Comparison of ENCODE assay signal across 31 cellular contexts in genomic region chr17:10557422-10557821, GRCh38. TPM values are rescaled to one million over a fixed set of nuclear protein-coding genes. Genes with fewer than 3 reads are reported as not detected.
DNase-seq lines count a peak whose midpoint lies in the region; ATAC-seq, FAIRE-seq and TF ChIP-seq lines count a peak whose summit lies in the region.
"Had no signal": no experiment of that assay in that cellular context is flagged by ENCODE, and none has a peak within 500 bp of the region (broad histone marks: within the 10 kb centered on the region; RNA-seq: fewer than 3 reads in every experiment).

No MANE protein-coding gene starts in this region.

- no peak overlapping the region for H3K4me2 ChIP-seq in HepG2 (ENCODE audit: low read depth, low read length)
- H3K4me2 ChIP-seq: BLaER1 had no signal

- H3K9me3 ChIP-seq in liver (ENCODE audit: control insufficient read depth in 4 of 4, low read length in 3 of 4) (no peaks in the 10 kb centered on the region), HepG2 (ENCODE audit: low read length) (no peaks in the 10 kb centered on the region)
- H3K9me3 ChIP-seq: ascending aorta, BLaER1, esophagus squamous epithelium, right lobe of liver, vagina had no signal

- TF ChIP-seq EP300 in HepG2 (IDR thresholded peaks at IDR 0.05; ENCODE audit: low read depth in 2 of 2, low read length in 2 of 2), result no peak
- TF ChIP-seq EP300 in HepG2 (CRISPR knock-in tag; IDR thresholded peaks at IDR 0.05; ENCODE audit: borderline replicate concordance), result no peak

- CTCF ChIA-PET in HepG2 (lab: Yijun Ruan, JAX; ENCODE audit: low intra/inter-chr PET ratio, low total read pairs), result no interaction called here

- no peak for TF ChIP-seq CTCF in liver (IDR thresholded peaks at IDR 0.05; ENCODE audit: low read depth, low read length, missing input control)
- TF ChIP-seq CTCF in HepG2 (CRISPR knock-in tag; IDR thresholded peaks at IDR 0.05), result no peak
- TF ChIP-seq CTCF in cardiac fibroblast (IDR thresholded peaks at IDR 0.05; ENCODE audit: low read depth, low read length), result no peak

- 75% methylated on average over 1 of the region's 1 CpG for WGBS in liver
- 31% methylated on average over 1 of the region's 1 CpG for WGBS in HepG2 (ENCODE audit: low lambda C conversion rate)

- no peaks in the 10 kb centered on the region for H3K79me2 ChIP-seq in HepG2 (ENCODE audit: insufficient read depth, low read length)

- no peak for DNase-seq in HepG2 (ENCODE audit: low spot score)
- peak; percentile 5 to 78 for DNase-seq in cardiac fibroblast (ENCODE audit: low read depth in 2 of 2)
- peak; percentile 70 for DNase-seq in myocyte (ENCODE audit: low read depth)
- no peak for DNase-seq in NCI-H526 (lab: John Stamatoyannopoulos, UW)
- no peak for DNase-seq in caudate nucleus (lab: John Stamatoyannopoulos, UW)
- DNase-seq: activated CD4-positive, alpha-beta T cell treated with anti-CD3 and anti-CD28 coated beads for 36 hours; activated CD8-positive, alpha-beta T cell treated with anti-CD3 and anti-CD28 coated beads, Interleukin-2, amount 10 ng/mL, durations not matched to agents 7 days and 5 days; activated naive CD8-positive, alpha-beta T cell treated with anti-CD3 and anti-CD28 coated beads for 36 hours; activated T-cell treated with anti-CD3 and anti-CD28 coated beads for 4 hours; dermis blood vessel endothelial cell; esophagus squamous epithelium; GDM1; GOT3; IMR-90; islet precursor cell; NCI-H1092; NCI-H187; NCI-H526 treated with DMSO at 0.1 percent for 48 hours; posterior cingulate gyrus; right lobe of liver; SHP77 treated with DMSO at 0.1 percent for 48 hours; stimulated activated naive CD4-positive, alpha-beta T cell treated with Interleukin-2 at 50 U/mL for 16 hours had no signal

- no peak for FAIRE-seq in HepG2 (lab: Jason Lieb, UNC)
- FAIRE-seq: A204.1 had no signal

- no peaks in the 10 kb centered on the region for H3K27me3 ChIP-seq in liver (ENCODE audit: control insufficient read depth in 4 of 4, insufficient read depth in 4 of 4, low read length in 3 of 4)
- H3K27me3 ChIP-seq in HepG2 (ENCODE audit: control insufficient read depth in 1 of 2, insufficient read depth in 2 of 2, low read length in 2 of 2), result no peaks in the 10 kb centered on the region; a peak in 2 of 5 replicates
- H3K27me3 ChIP-seq: ascending aorta, BLaER1, esophagus squamous epithelium, right lobe of liver, vagina had no signal

- H3K27ac ChIP-seq in liver (ENCODE audit: low read depth in 1 of 2, low read length in 2 of 2) (no peak overlapping the region), HepG2 (ENCODE audit: extremely low read length, insufficient read depth, low read length) (no peak overlapping the region), caudate nucleus (ENCODE audit: low read depth, low read length) (no peak overlapping the region)
- H3K27ac ChIP-seq: ascending aorta, BLaER1, esophagus squamous epithelium, right lobe of liver, vagina had no signal

- in situ Hi-C loops in HepG2 (cut with HindIII; ENCODE audit: extremely low pct_ligation_motif_present, low pct_unique_long_range_greater_than_20kb), result no loop called here

- H3K4me1 ChIP-seq in liver (ENCODE audit: control insufficient read depth in 4 of 4, insufficient read depth in 4 of 4, low read length in 3 of 4), result no peaks in the 10 kb centered on the region
- no peaks in the 10 kb centered on the region for H3K4me1 ChIP-seq in HepG2 (ENCODE audit: insufficient read depth, low read length)
- H3K4me1 ChIP-seq: ascending aorta, BLaER1, esophagus squamous epithelium, right lobe of liver, vagina had no signal

- no peak overlapping the region for H3K9ac ChIP-seq in liver (ENCODE audit: low read depth in 1 of 2, low read length in 2 of 2)
- H3K9ac ChIP-seq in HepG2 (ENCODE audit: insufficient read depth, low read depth, low read length), result no peak overlapping the region
- H3K9ac ChIP-seq: BLaER1 had no signal

- POLR2A ChIA-PET in HepG2 (lab: Yijun Ruan, JAX), result no interaction called here

- no peaks in the 10 kb centered on the region for H3K36me3 ChIP-seq in liver (ENCODE audit: control insufficient read depth in 4 of 4, insufficient read depth in 3 of 4, low read depth in 1 of 4, low read length in 3 of 4)
- H3K36me3 ChIP-seq in HepG2 (replicated peaks in 1 of 2; ENCODE audit: control insufficient read depth in 1 of 2, insufficient read depth in 2 of 2, low read length in 2 of 2), result no peaks in the 10 kb centered on the region
- H3K36me3 ChIP-seq: ascending aorta, BLaER1, esophagus squamous epithelium, right lobe of liver, vagina had no signal

- no peaks in the 10 kb centered on the region for H4K20me1 ChIP-seq in HepG2 (ENCODE audit: insufficient read depth, low read length)
- H4K20me1 ChIP-seq: BLaER1 had no signal

- no TSS peak for BruUV-seq in HepG2 (replicated peaks; lab: Mats Ljungman, UMichigan)

- H3K4me3 ChIP-seq in liver (ENCODE audit: low read depth in 1 of 3, low read length in 3 of 3) (no peak overlapping the region), HepG2 (replicated peaks in 1 of 3; ENCODE audit: insufficient read depth in 1 of 3, low read depth in 2 of 3, low read length in 3 of 3) (no peak overlapping the region), cardiac fibroblast (replicated peaks in 1 of 2; ENCODE audit: low read depth in 2 of 2, low read length in 2 of 2) (no peak overlapping the region)
- H3K4me3 ChIP-seq: ascending aorta, BLaER1, esophagus squamous epithelium, right lobe of liver, vagina had no signal

- no peak for TF ChIP-seq POLR2A in HepG2 (IDR thresholded peaks at IDR 0.05; ENCODE audit: insufficient read depth in 1 of 2, low read depth in 2 of 2, low read length in 2 of 2)

- no peak for TF ChIP-seq RAD21 in liver (IDR thresholded peaks at IDR 0.05)
- no peak for TF ChIP-seq RAD21 in HepG2 (CRISPR knock-in tag; IDR thresholded peaks at IDR 0.05)

- intact Hi-C loops in HepG2 (cut with micrococcal nuclease; ENCODE audit: unreplicated experiment), result no loop called here

- ATAC-seq in HepG2 (no peak), GM19023 (IDR thresholded peaks at IDR 0.05; ENCODE audit: unreplicated experiment) (no peak), GM18511 (IDR thresholded peaks at IDR 0.05; ENCODE audit: unreplicated experiment) (no peak)
- ATAC-seq: activated CD4-positive, alpha-beta T cell treated with anti-CD3 and anti-CD28 coated beads for 36 hours; activated CD8-positive, alpha-beta T cell treated with anti-CD3 and anti-CD28 coated beads, Interleukin-2, amount 10 ng/mL, durations not matched to agents 7 days and 5 days; Panc1; right lobe of liver had no signal

- H2AFZ ChIP-seq in HepG2 (ENCODE audit: low read length), result no peak overlapping the region

RNA-seq across cellular contexts. Expression of gene MYH2, which starts 8.0 kb away (rescaled TPM):
- under 1 TPM; under 0.01 to 0.23 TPM for total RNA-seq in liver
- polyA plus RNA-seq in liver, result not detected
- total RNA-seq in HepG2 (2016; rRNA removed; fragmentation: Illumina TruSeq; extraction: Trizol), result not detected in 2 replicates
- total RNA-seq in HepG2 (2016; cell fraction: cytosol; rRNA removed; fragmentation: Illumina TruSeq; extraction: Trizol; ENCODE audit: low read depth), result not detected in 2 replicates
- total RNA-seq in HepG2 (2016; cell fraction: insoluble cytoplasmic fraction; rRNA removed; fragmentation: Illumina TruSeq; extraction: Trizol), result not detected in 2 replicates
- total RNA-seq in HepG2 (2016; cell fraction: membrane; rRNA removed; fragmentation: Illumina TruSeq; extraction: Trizol), result not detected in 2 replicates
- total RNA-seq in HepG2 (2016; cell fraction: nucleus; rRNA removed; fragmentation: Illumina TruSeq; extraction: Trizol), result not detected in 2 replicates
- polyA plus RNA-seq in HepG2 (2011; rRNA removed), result not detected in 2 replicates
- polyA plus RNA-seq in HepG2 (2011; cell fraction: cytosol; rRNA removed), result not detected in 2 replicates
- not detected in 2 replicates for polyA plus RNA-seq in HepG2 (2011; cell fraction: nucleus; rRNA removed)
- not detected in 2 replicates for polyA plus RNA-seq in HepG2 (2012)
- polyA plus RNA-seq in HepG2 (2016; cell fraction: cytosol; fragmentation: Illumina TruSeq; extraction: Trizol; ENCODE audit: low read depth), result not detected in 2 replicates
- polyA plus RNA-seq in HepG2 (2016; cell fraction: insoluble cytoplasmic fraction; fragmentation: Illumina TruSeq; extraction: Trizol; ENCODE audit: low read depth), result not detected in 2 replicates
- polyA plus RNA-seq in HepG2 (2016; cell fraction: membrane; fragmentation: Illumina TruSeq; extraction: Trizol; ENCODE audit: low read depth), result not detected in 2 replicates
- polyA plus RNA-seq in HepG2 (2016; cell fraction: nucleus; fragmentation: Illumina TruSeq; extraction: Trizol; ENCODE audit: insufficient read depth, low read depth), result not detected in 2 replicates
- not detected in 2 replicates for polyA minus RNA-seq in HepG2 (2011; rRNA and poly(A)+ RNA removed; ENCODE audit: low replicate concordance)
- not detected in 2 replicates for polyA minus RNA-seq in HepG2 (2011; cell fraction: cytosol; rRNA and poly(A)+ RNA removed)
- not detected in 2 replicates for polyA minus RNA-seq in HepG2 (2011; cell fraction: nucleus; rRNA and poly(A)+ RNA removed)
- 17.2 and 32.5 TPM in 2 replicates for total RNA-seq in myocyte
- 25.9 TPM for polyA plus RNA-seq in myocyte (2012)
- total RNA-seq: activated CD4-positive, alpha-beta T cell treated with anti-CD3 and anti-CD28 coated beads for 36 hours; activated CD8-positive, alpha-beta T cell treated with anti-CD3 and anti-CD28 coated beads, Interleukin-2, amount 10 ng/mL, durations not matched to agents 7 days and 5 days; activated naive CD8-positive, alpha-beta T cell treated with anti-CD3 and anti-CD28 coated beads for 36 hours; ascending aorta; dermis blood vessel endothelial cell; esophagus squamous epithelium; IMR-90; lung microvascular endothelial cell; vagina had no signal
- polyA plus RNA-seq: IMR-90 had no signal

RNA-seq across cellular contexts. Expression of gene MYH1, which starts 39.1 kb away (rescaled TPM):
- total RNA-seq in liver (under 1 TPM in 1 of 2 donors, not detected in 1; 0.14 TPM), HepG2 (2016; rRNA removed; fragmentation: Illumina TruSeq; extraction: Trizol) (not detected in 2 replicates), myocyte (0.36 and 1.8 TPM in 2 replicates)
- polyA plus RNA-seq in liver (not detected), HepG2 (2011; rRNA removed) (0.01 TPM in 2 replicates)
- not detected in 2 replicates for total RNA-seq in HepG2 (2016; cell fraction: cytosol; rRNA removed; fragmentation: Illumina TruSeq; extraction: Trizol; ENCODE audit: low read depth)
- total RNA-seq in HepG2 (2016; cell fraction: insoluble cytoplasmic fraction; rRNA removed; fragmentation: Illumina TruSeq; extraction: Trizol), result not detected in 2 replicates
- total RNA-seq in HepG2 (2016; cell fraction: membrane; rRNA removed; fragmentation: Illumina TruSeq; extraction: Trizol), result not detected in 2 replicates
- total RNA-seq in HepG2 (2016; cell fraction: nucleus; rRNA removed; fragmentation: Illumina TruSeq; extraction: Trizol), result not detected in 2 replicates
- 0.01 TPM in 1 of 2 replicates, not detected in the other for polyA plus RNA-seq in HepG2 (2011; cell fraction: cytosol; rRNA removed)
- polyA plus RNA-seq in HepG2 (2011; cell fraction: nucleus; rRNA removed), result not detected in 2 replicates
- polyA plus RNA-seq in HepG2 (2012), result 0.04 TPM in 2 replicates
- polyA plus RNA-seq in HepG2 (2016; cell fraction: cytosol; fragmentation: Illumina TruSeq; extraction: Trizol; ENCODE audit: low read depth), result not detected in 2 replicates
- not detected in 2 replicates for polyA plus RNA-seq in HepG2 (2016; cell fraction: insoluble cytoplasmic fraction; fragmentation: Illumina TruSeq; extraction: Trizol; ENCODE audit: low read depth)
- not detected in 2 replicates for polyA plus RNA-seq in HepG2 (2016; cell fraction: membrane; fragmentation: Illumina TruSeq; extraction: Trizol; ENCODE audit: low read depth)
- not detected in 2 replicates for polyA plus RNA-seq in HepG2 (2016; cell fraction: nucleus; fragmentation: Illumina TruSeq; extraction: Trizol; ENCODE audit: insufficient read depth, low read depth)
- not detected in 2 replicates for polyA minus RNA-seq in HepG2 (2011; rRNA and poly(A)+ RNA removed; ENCODE audit: low replicate concordance)
- polyA minus RNA-seq in HepG2 (2011; cell fraction: cytosol; rRNA and poly(A)+ RNA removed), result not detected in 2 replicates
- not detected in 2 replicates for polyA minus RNA-seq in HepG2 (2011; cell fraction: nucleus; rRNA and poly(A)+ RNA removed)
- 2.3 TPM for polyA plus RNA-seq in myocyte (2012)
- total RNA-seq: activated CD4-positive, alpha-beta T cell treated with anti-CD3 and anti-CD28 coated beads for 36 hours; activated CD8-positive, alpha-beta T cell treated with anti-CD3 and anti-CD28 coated beads, Interleukin-2, amount 10 ng/mL, durations not matched to agents 7 days and 5 days; activated naive CD8-positive, alpha-beta T cell treated with anti-CD3 and anti-CD28 coated beads for 36 hours; ascending aorta; dermis blood vessel endothelial cell; esophagus squamous epithelium; IMR-90; lung microvascular endothelial cell; vagina had no signal
- polyA plus RNA-seq: IMR-90 had no signal

Comparison
In these comparisons a context has a peak if more than half of its experiments do, and no peak if none do; other contexts are left out.
1. DNase-seq: peak in cardiac fibroblast (2 of 2) and myocyte (single experiment); none in HepG2 (single experiment), NCI-H526 (0 of 2) and caudate nucleus (0 of 61).
2. RNA of gene MYH2, which starts 8.0 kb away (total RNA-seq): 17.2 to 32.5 TPM in myocyte; under 0.01 to 0.23 TPM in liver and not detected in HepG2; every median in the first group is over 10 times any median in the second.